In the genomic region with DNA sequence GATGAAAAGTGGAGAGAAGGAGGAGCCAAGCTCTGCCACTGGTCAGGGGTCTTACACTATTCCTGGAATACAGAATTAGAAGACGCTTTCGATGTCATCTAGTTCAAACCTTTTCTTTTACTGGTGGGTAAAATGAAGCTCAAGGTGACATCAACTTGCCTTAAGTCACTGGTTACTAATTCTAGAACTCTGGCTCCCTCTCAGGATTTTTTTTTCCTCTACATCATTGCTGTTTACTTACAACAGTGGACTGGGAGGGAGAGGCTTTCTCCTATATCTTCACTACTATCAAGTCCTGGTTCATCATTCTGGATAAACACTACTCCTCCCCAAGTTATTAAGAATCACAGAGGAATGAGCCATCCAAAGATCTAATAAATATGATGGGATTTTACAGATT, we compare ENCODE assay signal across 10 cellular contexts.
DNase-seq lines count a peak whose midpoint lies in the region; ATAC-seq, FAIRE-seq and TF ChIP-seq lines count a peak whose summit lies in the region.
"Had no signal": no experiment of that assay in that cellular context is flagged by ENCODE, and none has a peak within 500 bp of the region (broad histone marks: within the 10 kb centered on the region; RNA-seq: fewer than 3 reads in every experiment).

No MANE protein-coding gene starts in this region.

- DNase-seq in HFFc6: no peak
- no peak for DNase-seq in effector memory CD4-positive, alpha-beta T cell
- DNase-seq in sigmoid colon: no peak
- DNase-seq in GM12891 (ENCODE audit: insufficient read length, low spot score): no peak
- DNase-seq in SKM-1 treated with dmso at 0.1 percent for 144 hours (lab: John Stamatoyannopoulos, UW; ENCODE audit: unreplicated experiment): no peak
- DNase-seq: activated CD4-positive, alpha-beta T cell treated with anti-CD3 and anti-CD28 coated beads for 48 hours; cerebellar nuclear complex had no signal

- TF ChIP-seq CTCF in HFFc6 (IDR thresholded peaks at IDR 0.05) (peak; percentile 24; the same call in 1 of the 2 replicates), SU-DHL-6 (IDR thresholded peaks at IDR 0.05; ENCODE audit: insufficient read depth, low read length, poor library complexity, severe bottlenecking) (no peak), sigmoid colon (IDR thresholded peaks at IDR 0.05) (no peak)

- peaks cover 54% of the 10 kb centered on the region for H3F3A ChIP-seq in SU-DHL-6 (ENCODE audit: insufficient read depth)

- peak overlapping the region; percentile 72 for H3K27ac ChIP-seq in SU-DHL-6 (ENCODE audit: low read depth, low read length)
- peak overlapping the region; percentile 93 for H3K27ac ChIP-seq in effector memory CD4-positive, alpha-beta T cell (ENCODE audit: insufficient read depth, low read length, poor library complexity, severe bottlenecking)
- H3K27ac ChIP-seq in sigmoid colon: peak overlapping the region; percentile 12 to 87 (median 36)

- FAIRE-seq in GM12891 (lab: Jason Lieb, UNC): no peak
- FAIRE-seq: frontal cortex had no signal

- H3K4me3 ChIP-seq in SU-DHL-6 (ENCODE audit: insufficient read depth, low read length, poor library complexity, severe bottlenecking): no peak overlapping the region
- peak overlapping the region; percentile 18 for H3K4me3 ChIP-seq in effector memory CD4-positive, alpha-beta T cell (ENCODE audit: insufficient read depth, low read depth, low read length, poor library complexity, severe bottlenecking)
- H3K4me3 ChIP-seq in sigmoid colon: no peak overlapping the region

- H3K27me3 Mint-ChIP-seq in HFFc6 (ENCODE audit: insufficient read depth): peaks cover 7% of the 10 kb centered on the region

- peak overlapping the region; percentile 95 for H3K27ac Mint-ChIP-seq in HFFc6

- 84 to 92% methylated on average over 2 of the region's 2 CpGs for WGBS in sigmoid colon, 2 donors

- intact Hi-C loops in sigmoid colon (cut with DNase I): loop anchor here (5.0 kb wide), 1 partner anchor 102 kb away; no protein-coding TSS in a partner anchor

- no peaks in the 10 kb centered on the region for H3K9me3 Mint-ChIP-seq in HFFc6

- H3K79me2 ChIP-seq in SU-DHL-6 (ENCODE audit: insufficient read depth, low read length): peaks cover 100% of the 10 kb centered on the region

- no peaks in the 10 kb centered on the region for H3K9me3 ChIP-seq in SU-DHL-6 (ENCODE audit: insufficient read depth, low read length)
- H3K9me3 ChIP-seq in effector memory CD4-positive, alpha-beta T cell (ENCODE audit: control insufficient read depth, low read length): no peaks in the 10 kb centered on the region
- no peaks in the 10 kb centered on the region for H3K9me3 ChIP-seq in sigmoid colon

- TF ChIP-seq POLR2A in sigmoid colon (IDR thresholded peaks at IDR 0.05) (no peak), GM12891 (IDR thresholded peaks at IDR 0.05; ENCODE audit: low read depth, low read length) (no peak)

- H3K9me2 ChIP-seq in SU-DHL-6 (replicated peaks; ENCODE audit: insufficient read depth, low read length): no peaks in the 10 kb centered on the region

- peak overlapping the region; percentile 74 for H3K4me3 Mint-ChIP-seq in HFFc6

- H3K36me3 ChIP-seq in SU-DHL-6 (ENCODE audit: low read length) (no peaks in the 10 kb centered on the region), sigmoid colon (no peaks in the 10 kb centered on the region)
- peaks cover 12% of the 10 kb centered on the region for H3K36me3 ChIP-seq in effector memory CD4-positive, alpha-beta T cell (ENCODE audit: control insufficient read depth, insufficient read depth, low read length)

- peaks cover 100% of the 10 kb centered on the region for H3K4me1 Mint-ChIP-seq in HFFc6 (ENCODE audit: low read depth)

- H3K4me2 ChIP-seq in SU-DHL-6 (ENCODE audit: low read depth, low read length, poor library complexity, severe bottlenecking): peak overlapping the region; percentile 44

- H3K9ac ChIP-seq in SU-DHL-6 (ENCODE audit: low read length): no peak overlapping the region

- peaks cover 99% of the 10 kb centered on the region for H3K4me1 ChIP-seq in effector memory CD4-positive, alpha-beta T cell (ENCODE audit: control insufficient read depth, insufficient read depth, low read length, poor library complexity, severe bottlenecking)
- peaks cover 0 to 84% (median 81%) of the 10 kb centered on the region in 4 donors for H3K4me1 ChIP-seq in sigmoid colon

- no peaks in the 10 kb centered on the region for H4K20me1 ChIP-seq in SU-DHL-6 (ENCODE audit: low read depth, low read length)

- TF ChIP-seq EP300 in sigmoid colon (IDR thresholded peaks at IDR 0.05): no peak

- H3K36me3 Mint-ChIP-seq in HFFc6 (ENCODE audit: low read depth): peaks cover 41% of the 10 kb centered on the region

- no peak overlapping the region for H2AFZ ChIP-seq in SU-DHL-6 (ENCODE audit: low read depth, low read length, severe bottlenecking)

- H3K27me3 ChIP-seq in SU-DHL-6 (ENCODE audit: low read length): no peaks in the 10 kb centered on the region
- no peaks in the 10 kb centered on the region for H3K27me3 ChIP-seq in effector memory CD4-positive, alpha-beta T cell (replicated peaks; ENCODE audit: control insufficient read depth, insufficient read depth, low read length, poor library complexity, severe bottlenecking)
- no peaks in the 10 kb centered on the region for H3K27me3 ChIP-seq in sigmoid colon

- ATAC-seq in GM19452 (IDR thresholded peaks at IDR 0.05; ENCODE audit: unreplicated experiment): no peak

TF ChIP-seq in GM12891, 5 proteins besides CTCF, POLR2A, EP300 and RAD21:
- TF ChIP-seq SPI1 (IDR thresholded peaks at IDR 0.05; ENCODE audit: low read depth, low read length) (no peak), POLR2AphosphoS5 (IDR thresholded peaks at IDR 0.05; ENCODE audit: low read depth, low read length) (no peak), TAF1 (IDR thresholded peaks at IDR 0.05; ENCODE audit: low read depth, low read length) (no peak)

Comparison
In these comparisons a context has a peak if more than half of its experiments do, and no peak if none do; other contexts are left out.
1. H3K27ac ChIP-seq: peak in every context shown above with its lines; median percentile 93 in effector memory CD4-positive, alpha-beta T cell; 72 in SU-DHL-6; 36 in sigmoid colon.